ENCODE assay signal across 10 cellular contexts in genomic region chr1:202291961-202292712, GRCh38. TPM values are rescaled to one million over a fixed set of nuclear protein-coding genes. Genes with fewer than 3 reads are reported as not detected.
A peak's percentile ranks its signal among the peaks of the same experiment; 100 is the strongest.
DNase-seq lines count a peak whose midpoint lies in the region; ATAC-seq and TF ChIP-seq lines count a peak whose summit lies in the region.
"Had no signal": no experiment of that assay in that cellular context is flagged by ENCODE, and none has a peak within 500 bp of the region (broad histone marks: within the 10 kb centered on the region; RNA-seq: fewer than 3 reads in every experiment).

No MANE protein-coding gene starts in this region.

- POLR2A ChIA-PET in AG04450 (lab: Yijun Ruan, JAX) = interaction anchor here (0.7 to 1.0 kb wide), 2 partner anchors 9 to 11 kb away, joined by 4 to 5 read pairs; no protein-coding TSS in a partner anchor

- H3K27me3 ChIP-seq in AG04450 (ENCODE audit: control insufficient read depth, insufficient read depth, low read length) (peaks cover 12% of the 10 kb centered on the region), WERI-Rb-1 (ENCODE audit: insufficient read depth, low read depth, severe bottlenecking) (no peaks in the 10 kb centered on the region)

- DNase-seq in AG04450 (ENCODE audit: low read depth, low spot score) = peak; percentile 69
- DNase-seq in HK-2 (ENCODE audit: unreplicated experiment) = peak; percentile 11
- peak; percentile 78 for DNase-seq in WERI-Rb-1
- peak; percentile 47 for DNase-seq in left ventricle myocardium superior
- DNase-seq in mesenteric fat pad (ENCODE audit: low spot score) = no peak
- DNase-seq in GDM1 (lab: John Stamatoyannopoulos, UW) = no peak
- DNase-seq: effector memory CD8-positive, alpha-beta T cell; stimulated activated CD4-positive, alpha-beta T cell treated with anti-CD3 and anti-CD28 coated beads, Interleukin-4, amount 100 ng/mL, for 24 hours had no signal

- TF ChIP-seq CTCF in AG04450 (IDR thresholded peaks at IDR 0.05; ENCODE audit: low read depth, low read length) = no peak
- no peak for TF ChIP-seq CTCF in WERI-Rb-1 (IDR thresholded peaks at IDR 0.05; ENCODE audit: low read depth, low read length)

- no peak overlapping the region for H3K27ac ChIP-seq in AG04450 (ENCODE audit: low read depth, low read length)
- H3K27ac ChIP-seq in WERI-Rb-1 = peak overlapping the region; percentile 75

- H3K9me3 ChIP-seq in AG04450 (ENCODE audit: control insufficient read depth, insufficient read depth, low read length) (no peaks in the 10 kb centered on the region), WERI-Rb-1 (ENCODE audit: severe bottlenecking) (no peaks in the 10 kb centered on the region)

- CTCF ChIA-PET in AG04450 (lab: Charles Lee) = interaction anchor here (0.6 kb wide), 1 partner anchor 511 kb away, joined by 5 read pairs; no protein-coding TSS in a partner anchor

- H3K4me3 ChIP-seq in AG04450 (ENCODE audit: low read depth, low read length) (no peak overlapping the region), WERI-Rb-1 (ENCODE audit: low read depth, low read length) (no peak overlapping the region)

- intact Hi-C loops in left ventricle myocardium superior (cut with micrococcal nuclease) = no loop called here

- no peaks in the 10 kb centered on the region for H3K36me3 ChIP-seq in WERI-Rb-1

- peak; percentile 79 for ATAC-seq in left ventricle myocardium superior
- ATAC-seq in GM21367 (IDR thresholded peaks at IDR 0.05; ENCODE audit: unreplicated experiment) = no peak
- no peak for ATAC-seq in HG02852 (IDR thresholded peaks at IDR 0.05; ENCODE audit: unreplicated experiment)
- ATAC-seq: effector memory CD8-positive, alpha-beta T cell had no signal

RNA-seq across cellular contexts. Expression of gene UBE2T, which starts 49.6 kb away (rescaled TPM):
- polyA plus RNA-seq in AG04450 (2011; rRNA removed) = 38.4 and 44.1 TPM in 2 replicates
- polyA minus RNA-seq in AG04450 (2011; rRNA and poly(A)+ RNA removed) = 18.2 and 21.0 TPM in 2 replicates
- total RNA-seq in left ventricle myocardium superior (13.0 TPM), mesenteric fat pad (2.0 TPM)

RNA-seq across cellular contexts. Expression of gene PPP1R12B, which starts 56.4 kb away (rescaled TPM):
- 37.1 and 38.6 TPM in 2 replicates for polyA plus RNA-seq in AG04450 (2011; rRNA removed)
- polyA minus RNA-seq in AG04450 (2011; rRNA and poly(A)+ RNA removed) = 77.9 and 93.0 TPM in 2 replicates
- total RNA-seq in left ventricle myocardium superior = 667 TPM
- total RNA-seq in mesenteric fat pad = 79.0 TPM

Comparison
In these comparisons a context has a peak if more than half of its experiments do, and no peak if none do; other contexts are left out.
1. DNase-seq: peak in AG04450 (single experiment), HK-2 (single experiment), WERI-Rb-1 (single experiment) and left ventricle myocardium superior (single experiment); none in mesenteric fat pad (single experiment) and GDM1 (single experiment).